ENCODE assay signal across 7 cellular contexts in the genomic region with DNA sequence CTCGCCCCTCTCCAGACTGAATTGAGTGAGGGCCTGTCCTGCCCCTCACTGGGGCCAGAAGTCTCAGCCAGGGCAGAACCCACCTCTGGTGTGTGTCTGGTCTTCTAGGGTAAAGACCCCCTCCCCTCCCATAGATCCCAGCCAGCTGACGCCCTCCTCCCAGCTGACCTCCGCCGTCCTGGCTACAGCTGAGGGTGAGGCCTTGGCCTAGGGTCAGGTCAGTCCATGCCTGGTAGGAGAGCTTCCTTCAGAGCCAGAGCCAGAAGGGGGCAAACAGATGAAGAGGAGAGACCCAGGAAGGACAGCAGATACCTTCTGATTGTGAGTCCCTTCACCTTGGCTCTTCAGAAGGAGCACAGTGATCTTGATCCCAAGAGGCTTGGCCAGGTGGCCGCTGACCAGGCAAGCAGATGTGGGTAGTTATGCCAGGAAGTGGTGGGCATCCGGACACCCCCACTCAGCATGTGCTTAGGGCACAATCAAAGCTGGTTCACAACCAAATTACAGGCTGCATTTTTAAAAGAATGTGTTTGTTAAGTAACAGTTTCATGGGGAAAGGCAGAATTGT. TPM values are rescaled to one million over a fixed set of nuclear protein-coding genes. Genes with fewer than 3 reads are reported as not detected.
DNase-seq lines count a peak whose midpoint lies in the region; ATAC-seq and TF ChIP-seq lines count a peak whose summit lies in the region.

No MANE protein-coding gene starts in this region.

- CTCF ChIA-PET in SK-N-SH (lab: Yijun Ruan, JAX), result interaction anchor here (0.6 to 3.8 kb wide), 9 partner anchors 13 to 252 kb away, joined by 3 to 28 read pairs (median 5); a partner anchor contains a TSS

- H3K9ac ChIP-seq in SK-N-SH (peak overlapping the region; percentile 26; the same call in 1 of the 2 replicates), fibroblast of lung (ENCODE audit: insufficient read depth, low read length) (no peak overlapping the region)

- POLR2A ChIA-PET in SK-N-SH (lab: Yijun Ruan, JAX), result interaction anchor here (0.8 to 2.1 kb wide), 10 partner anchors 13 to 184 kb away, joined by 3 to 24 read pairs (median 6); a partner anchor contains a TSS

- peak; percentile 2 for ATAC-seq in GM21390 (IDR thresholded peaks at IDR 0.05; ENCODE audit: unreplicated experiment)
- no peak for ATAC-seq in stimulated activated naive CD8-positive, alpha-beta T cell treated with anti-CD3 and anti-CD28 coated beads, Interleukin-15, Interleukin-2, amounts not matched to agents 100 U/mL and 50 U/mL, for 24 hours

- H3K9me3 ChIP-seq in SK-N-SH, result no peaks in the 10 kb centered on the region
- no peaks in the 10 kb centered on the region for H3K9me3 ChIP-seq in fibroblast of lung (ENCODE audit: control insufficient read depth, insufficient read depth, low read depth, low read length)

- H4K20me1 ChIP-seq in SK-N-SH (ENCODE audit: insufficient read depth) (peaks cover 6% of the 10 kb centered on the region; the same call in 1 of the 2 replicates), fibroblast of lung (ENCODE audit: control insufficient read depth, extremely low read depth, insufficient read depth, low read length) (no peaks in the 10 kb centered on the region)

- TF ChIP-seq CTCF in SK-N-SH (IDR thresholded peaks at IDR 0.05), result no peak
- no peak for TF ChIP-seq CTCF in fibroblast of lung (conservative IDR thresholded peaks at IDR 0.05 in 1 of 2, IDR thresholded peaks at IDR 0.05 in 1 of 2; ENCODE audit: low read depth in 1 of 2, low read length in 2 of 2)

- peaks cover 40% of the 10 kb centered on the region for H3F3A ChIP-seq in SK-N-SH (replicated peaks; ENCODE audit: insufficient read depth)

- H3K4me2 ChIP-seq in SK-N-SH, result peak overlapping the region; percentile 50
- no peak overlapping the region for H3K4me2 ChIP-seq in fibroblast of lung (ENCODE audit: extremely low read depth, insufficient read depth, low read length)

- no peak for TF ChIP-seq EP300 in SK-N-SH (IDR thresholded peaks at IDR 0.05; ENCODE audit: borderline replicate concordance in 1 of 2, low read depth in 1 of 2, low read length in 1 of 2)

- no peak for TF ChIP-seq RAD21 in SK-N-SH (IDR thresholded peaks at IDR 0.05; ENCODE audit: low read length)

- no peak for DNase-seq in SK-N-SH
- DNase-seq in fibroblast of lung (ENCODE audit: low read depth in 2 of 2), result no peak
- peak; percentile 36 for DNase-seq in stimulated activated naive CD8-positive, alpha-beta T cell treated with anti-CD3 and anti-CD28 coated beads, Interleukin-15, Interleukin-2, amounts not matched to agents 100 U/mL and 50 U/mL, for 24 hours
- no peak for DNase-seq in GDM1 (lab: John Stamatoyannopoulos, UW)
- DNase-seq in pons (ENCODE audit: low spot score), result no peak
- no peak for DNase-seq in cerebellum (ENCODE audit: low spot score)

- H3K79me2 ChIP-seq in SK-N-SH (ENCODE audit: insufficient read depth) (peaks cover 27% of the 10 kb centered on the region), fibroblast of lung (ENCODE audit: control insufficient read depth, insufficient read depth, low read length) (peaks cover 15% of the 10 kb centered on the region)

- peaks cover 51 to 66% of the 10 kb centered on the region in 2 experiments for H3K4me1 ChIP-seq in SK-N-SH (ENCODE audit: control insufficient read depth in 1 of 2, insufficient read depth in 2 of 2, low read depth in 1 of 2, low read length in 1 of 2)
- peaks cover 54% of the 10 kb centered on the region for H3K4me1 ChIP-seq in fibroblast of lung (ENCODE audit: control insufficient read depth, extremely low read depth, insufficient read depth, low read length)

- no peak overlapping the region for H3K4me3 ChIP-seq in SK-N-SH (ENCODE audit: low read depth in 2 of 2, low read length in 1 of 2)
- H3K4me3 ChIP-seq in fibroblast of lung (replicated peaks in 1 of 4; ENCODE audit: control extremely low read depth in 1 of 4, insufficient read depth in 1 of 4, low read depth in 3 of 4, low read length in 4 of 4), result no peak overlapping the region

- H3K9me2 ChIP-seq in SK-N-SH, result no peaks in the 10 kb centered on the region

- H2AFZ ChIP-seq in SK-N-SH (ENCODE audit: low read depth) (no peak overlapping the region), fibroblast of lung (ENCODE audit: low read length) (no peak overlapping the region)

- peaks cover under 1 to 10% of the 10 kb centered on the region in 2 experiments for H3K36me3 ChIP-seq in SK-N-SH (replicated peaks in 1 of 2; ENCODE audit: control insufficient read depth in 1 of 2, insufficient read depth in 2 of 2, low read length in 1 of 2)
- H3K36me3 ChIP-seq in fibroblast of lung (ENCODE audit: control insufficient read depth, insufficient read depth, low read length), result peaks cover 4% of the 10 kb centered on the region

- WGBS in SK-N-SH (ENCODE audit: low lambda C conversion rate), result 86% methylated on average over 5 of the region's 6 CpGs

- H3K27ac ChIP-seq in SK-N-SH (ENCODE audit: low read depth in 2 of 2, low read length in 1 of 2), result peak overlapping the region; percentile 89 to 98
- H3K27ac ChIP-seq in fibroblast of lung (ENCODE audit: insufficient read depth, low read length), result peak overlapping the region; percentile 68

- H3K27me3 ChIP-seq in SK-N-SH (ENCODE audit: insufficient read depth), result no peaks in the 10 kb centered on the region
- no peaks in the 10 kb centered on the region for H3K27me3 ChIP-seq in fibroblast of lung (ENCODE audit: control insufficient read depth, insufficient read depth, low read length)

TF ChIP-seq in SK-N-SH, 30 proteins besides CTCF, POLR2A, EP300 and RAD21:
- no peak for TF ChIP-seq JUND (IDR thresholded peaks at IDR 0.05)
- TF ChIP-seq, protein P1, sequence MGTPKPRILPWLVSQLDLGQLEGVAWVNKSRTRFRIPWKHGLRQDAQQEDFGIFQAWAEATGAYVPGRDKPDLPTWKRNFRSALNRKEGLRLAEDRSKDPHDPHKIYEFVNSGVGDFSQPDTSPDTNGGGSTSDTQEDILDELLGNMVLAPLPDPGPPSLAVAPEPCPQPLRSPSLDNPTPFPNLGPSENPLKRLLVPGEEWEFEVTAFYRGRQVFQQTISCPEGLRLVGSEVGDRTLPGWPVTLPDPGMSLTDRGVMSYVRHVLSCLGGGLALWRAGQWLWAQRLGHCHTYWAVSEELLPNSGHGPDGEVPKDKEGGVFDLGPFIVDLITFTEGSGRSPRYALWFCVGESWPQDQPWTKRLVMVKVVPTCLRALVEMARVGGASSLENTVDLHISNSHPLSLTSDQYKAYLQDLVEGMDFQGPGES (IDR thresholded peaks at IDR 0.05; ENCODE audit: low read depth, low read length), result no peak
- TF ChIP-seq NFIC (IDR thresholded peaks at IDR 0.05; ENCODE audit: borderline replicate concordance), result no peak
- TF ChIP-seq SIN3A (IDR thresholded peaks at IDR 0.05; ENCODE audit: borderline replicate concordance, low read depth, low read length), result no peak
- no peak for TF ChIP-seq RXRA (IDR thresholded peaks at IDR 0.05; ENCODE audit: borderline replicate concordance, low read depth)

RNA-seq across cellular contexts. Expression of a gene that starts 29.8 kb away (rescaled TPM):
- polyA plus RNA-seq in SK-N-SH (2012; rRNA removed) (25.7 and 26.5 TPM in 2 replicates), fibroblast of lung (10.0 and 20.2 TPM in 2 replicates)
- 10.2 and 17.2 TPM in 2 replicates for polyA plus RNA-seq in SK-N-SH (2012; cell fraction: cytosol; rRNA removed)
- polyA plus RNA-seq in SK-N-SH (2012; cell fraction: nucleus; rRNA removed), result 27.7 and 28.0 TPM in 2 replicates
- total RNA-seq in fibroblast of lung (23.6 and 45.9 TPM in 2 replicates), cerebellum (4.5 TPM)
- polyA plus RNA-seq in fibroblast of lung (2012), result 11.7 and 22.0 TPM in 2 replicates
- polyA minus RNA-seq in fibroblast of lung (ENCODE audit: low replicate concordance), result 24.2 and 55.5 TPM in 2 replicates
